Comparison of ENCODE assay signal across 34 cellular contexts in the genomic region with DNA sequence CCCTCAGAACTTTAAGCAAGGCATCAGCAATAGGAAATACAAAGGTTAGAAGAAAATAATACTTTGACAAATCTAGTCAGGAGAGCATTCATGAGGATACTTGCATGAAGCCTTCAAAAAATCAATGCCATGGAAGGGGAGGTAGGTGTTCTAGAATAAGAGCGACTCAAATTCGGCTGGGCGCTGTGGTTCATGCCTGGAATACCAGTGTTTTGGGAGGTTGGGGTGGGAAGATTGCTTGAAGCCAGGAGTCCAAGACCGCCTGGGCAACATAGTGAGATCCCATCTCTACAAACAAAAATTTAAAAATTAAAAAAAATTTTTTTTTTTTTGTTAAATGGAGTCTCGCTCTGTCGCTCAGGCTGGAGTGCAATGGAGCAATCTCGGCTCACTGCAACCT. TPM values are rescaled to one million over a fixed set of nuclear protein-coding genes. Genes with fewer than 3 reads are reported as not detected.
"Had no signal": no experiment of that assay in that cellular context is flagged by ENCODE, and none has a peak within 500 bp of the region (broad histone marks: within the 10 kb centered on the region; RNA-seq: fewer than 3 reads in every experiment).

No MANE protein-coding gene starts in this region.

- H3K4me3 ChIP-seq: adrenal gland, ascending aorta, cardiac muscle cell had no signal

- H3K4me1 ChIP-seq: adrenal gland, ascending aorta had no signal

- H3K36me3 ChIP-seq: adrenal gland, ascending aorta, cardiac muscle cell had no signal

- H3K27me3 ChIP-seq: ascending aorta had no signal

- DNase-seq: activated B cell treated with CpG ODN at 0.5 μM for 24 hours; activated CD4-positive, alpha-beta memory T cell treated with anti-CD3 and anti-CD28 coated beads for 36 hours; activated CD4-positive, alpha-beta T cell treated with anti-CD3 and anti-CD28 coated beads for 4 hours; activated CD4-positive, alpha-beta T cell treated with anti-CD3 and anti-CD28 coated beads, Interleukin-2, amount 10 ng/mL, durations not matched to agents 24 days and 14 days; activated CD4-positive, alpha-beta T cell treated with anti-CD3 and anti-CD28 coated beads, Interleukin-2, amount 50 U/mL, for 1 hour; activated CD4-positive, alpha-beta T cell treated with anti-CD3 and anti-CD28 coated beads, Interleukin-2, amount 50 U/mL, for 4 hours; activated CD4-positive, CD25-positive, alpha-beta regulatory T cell treated with anti-CD3 and anti-CD28 coated beads, Interleukin-2, amount 50 U/mL, for 72 hours; activated CD8-positive, alpha-beta memory T cell treated with anti-CD3 and anti-CD28 coated beads, Interleukin-2, amount 50 U/mL, for 4 hours; activated CD8-positive, alpha-beta T cell treated with anti-CD3 and anti-CD28 coated beads for 36 hours; activated effector memory CD4-positive, alpha-beta T cell treated with anti-CD3 and anti-CD28 coated beads, Interleukin-2, amount 50 U/mL, for 16 hours; activated gamma-delta T cell treated with Interleukin-2 at 50 U/mL for 16 hours; activated naive CD4-positive, alpha-beta T cell; activated naive CD4-positive, alpha-beta T cell treated with anti-CD3 and anti-CD28 coated beads for 36 hours; activated naive CD4-positive, alpha-beta T cell treated with anti-CD3 and anti-CD28 coated beads, Interleukin-2, amount 50 U/mL, for 16 hours; activated naive CD8-positive, alpha-beta T cell treated with anti-CD3 and anti-CD28 coated beads for 36 hours; activated T-cell treated with anti-CD3 and anti-CD28 coated beads for 4 hours; activated T-cell treated with anti-CD3 and anti-CD28 coated beads, Interleukin-2, amount 50 U/mL, for 1 hour; activated T-cell treated with anti-CD3 and anti-CD28 coated beads, Interleukin-2, amount 50 U/mL, for 4 hours; activated T-cell treated with anti-CD3 and anti-CD28 coated beads, Interleukin-2, amount 50 U/mL, for 72 hours; adrenal gland; amniotic stem cell; caudate nucleus; cerebellar nuclear complex; T-helper 1 cell; T-helper 2 cell; T-helper 9 cell had no signal

- H3K27ac ChIP-seq: adrenal gland, ascending aorta, cardiac muscle cell, VCaP had no signal

- ATAC-seq: activated CD8-positive, alpha-beta T cell treated with anti-CD3 and anti-CD28 coated beads for 36 hours; activated naive CD4-positive, alpha-beta T cell treated with anti-CD3 and anti-CD28 coated beads, Interleukin-2, amount 50 U/mL, for 72 hours; activated T-cell treated with anti-CD3 and anti-CD28 coated beads, Interleukin-2, amount 50 U/mL, for 4 hours; activated T-cell treated with anti-CD3 and anti-CD28 coated beads, Interleukin-2, amount 50 U/mL, for 72 hours; activated T-helper 17 cell treated with anti-CD3 and anti-CD28 coated beads, Interleukin-2, amount 50 U/mL, for 72 hours had no signal

RNA-seq across cellular contexts. Expression of a gene that starts 21.8 kb away (rescaled TPM):
- total RNA-seq: activated B cell treated with CpG ODN at 0.5 μM for 24 hours; activated CD4-positive, alpha-beta memory T cell treated with anti-CD3 and anti-CD28 coated beads for 36 hours; activated CD4-positive, alpha-beta T cell treated with anti-CD3 and anti-CD28 coated beads, Interleukin-2, amount 10 ng/mL, durations not matched to agents 24 days and 14 days; activated CD8-positive, alpha-beta memory T cell treated with anti-CD3 and anti-CD28 coated beads for 36 hours; activated CD8-positive, alpha-beta T cell treated with anti-CD3 and anti-CD28 coated beads for 36 hours; activated naive CD4-positive, alpha-beta T cell treated with anti-CD3 and anti-CD28 coated beads for 36 hours; activated naive CD4-positive, alpha-beta T cell treated with anti-CD3 and anti-CD28 coated beads, Interleukin-2, amount 50 U/mL, for 72 hours; activated naive CD8-positive, alpha-beta T cell treated with anti-CD3 and anti-CD28 coated beads for 36 hours; activated T-cell treated with anti-CD3 and anti-CD28 coated beads, Interleukin-2, amount 50 U/mL, for 4 hours; activated T-cell treated with anti-CD3 and anti-CD28 coated beads, Interleukin-2, amount 50 U/mL, for 72 hours; activated T-helper 1 cell treated with anti-CD3 and anti-CD28 coated beads, Interleukin-12 subunit alpha, Interleukin-12 subunit beta, Interleukin-2, Interleukin-4 antibody, amounts not matched to agents 30 ng/mL and 10 ng/mL and 1 ng/mL, durations not matched to agents 14 hours and 24 hours and 36 hours; activated T-helper 17 cell treated with anti-CD3 and anti-CD28 coated beads, Interleukin-2, amount 50 U/mL, for 72 hours; adrenal gland; ascending aorta; bronchial epithelial cell had no signal
- polyA plus RNA-seq: adrenal gland had no signal
